In genomic region chr6:90938116-90938515, GRCh38 we compare ENCODE assay signal across 28 cellular contexts.
DNase-seq lines count a peak whose midpoint lies in the region; ATAC-seq and TF ChIP-seq lines count a peak whose summit lies in the region.
"Had no signal": no experiment of that assay in that cellular context is flagged by ENCODE, and none has a peak within 500 bp of the region (broad histone marks: within the 10 kb centered on the region; RNA-seq: fewer than 3 reads in every experiment).

No MANE protein-coding gene starts in this region.

- H3F3A ChIP-seq in PC-3 (ENCODE audit: low read length, unreplicated experiment), result no peaks in the 10 kb centered on the region

- H2BK5ac ChIP-seq in trophoblast cell (ENCODE audit: low read depth, low read length, poor library complexity), result no peak overlapping the region

- POLR2A ChIA-PET in PC-3 (lab: Charles Lee; ENCODE audit: unreplicated experiment), result no interaction called here

- H3K4me2 ChIP-seq in PC-3 (ENCODE audit: low read length) (no peak overlapping the region), trophoblast cell (ENCODE audit: low read length) (no peak overlapping the region)
- H3K4me2 ChIP-seq: BLaER1, GM23338, smooth muscle cell had no signal

- H4K8ac ChIP-seq in trophoblast cell (ENCODE audit: low read depth, low read length), result no peak overlapping the region

- no peak overlapping the region for H4K12ac ChIP-seq in trophoblast cell (ENCODE audit: low read depth, low read length)

- H3K4me3 Mint-ChIP-seq in activated naive CD4-positive, alpha-beta T cell treated with anti-CD3 and anti-CD28 coated beads for 36 hours, result no peak overlapping the region
- H3K4me3 Mint-ChIP-seq: activated naive CD8-positive, alpha-beta T cell treated with anti-CD3 and anti-CD28 coated beads, Interleukin-2, amount 50 U/mL, for 24 hours; brain; GM23338; stimulated activated naive CD8-positive, alpha-beta T cell treated with anti-CD3 and anti-CD28 coated beads, Interleukin-15, Interleukin-2, amounts not matched to agents 100 ng/mL and 50 ng/mL, for 24 hours had no signal

- no peak overlapping the region for H2BK120ac ChIP-seq in trophoblast cell (ENCODE audit: insufficient read depth, low read length, poor library complexity)

- ATAC-seq in PC-3 (no peak), GM18873 (IDR thresholded peaks at IDR 0.05; ENCODE audit: low FRiP score, unreplicated experiment) (no peak)
- ATAC-seq: activated CD4-positive, CD25-positive, alpha-beta regulatory T cell treated with anti-CD3 and anti-CD28 coated beads, Interleukin-2, amount 50 U/mL, for 24 hours; activated naive CD8-positive, alpha-beta T cell treated with anti-CD3 and anti-CD28 coated beads, Interleukin-2, amount 50 U/mL, for 24 hours; GM23338; left lobe of liver had no signal

- H3K4me3 ChIP-seq in PC-3 (ENCODE audit: low read length) (no peak overlapping the region), epithelial cell of esophagus (ENCODE audit: low read length) (no peak overlapping the region), trophoblast cell (ENCODE audit: low read depth, low read length) (no peak overlapping the region)
- H3K4me3 ChIP-seq: BLaER1, dorsolateral prefrontal cortex, GM23338, right atrium auricular region, smooth muscle cell, testis had no signal

- H3K27ac Mint-ChIP-seq in activated naive CD4-positive, alpha-beta T cell treated with anti-CD3 and anti-CD28 coated beads for 36 hours, result no peak overlapping the region
- H3K27ac Mint-ChIP-seq: activated naive CD8-positive, alpha-beta T cell treated with anti-CD3 and anti-CD28 coated beads, Interleukin-2, amount 50 U/mL, for 24 hours; GM23338; stimulated activated naive CD8-positive, alpha-beta T cell treated with anti-CD3 and anti-CD28 coated beads, Interleukin-15, Interleukin-2, amounts not matched to agents 100 ng/mL and 50 ng/mL, for 24 hours had no signal

- H3K36me3 ChIP-seq in PC-3 (ENCODE audit: low read depth, low read length) (no peaks in the 10 kb centered on the region), trophoblast cell (ENCODE audit: control insufficient read depth in 1 of 2, insufficient read depth in 2 of 2, low read length in 2 of 2) (no peaks in the 10 kb centered on the region)
- H3K36me3 ChIP-seq: BLaER1, right atrium auricular region had no signal

- H3K27ac ChIP-seq in PC-3 (ENCODE audit: low read length), result no peak overlapping the region
- H3K27ac ChIP-seq in trophoblast cell (ENCODE audit: low read depth, low read length), result no peak overlapping the region
- H3K27ac ChIP-seq: BLaER1, dorsolateral prefrontal cortex, right atrium auricular region, testis had no signal

- no peak overlapping the region for H2AFZ ChIP-seq in PC-3 (ENCODE audit: low read length)
- no peak overlapping the region for H2AFZ ChIP-seq in trophoblast cell (ENCODE audit: insufficient read depth, low read length, poor library complexity)
- H2AFZ ChIP-seq: GM23338 had no signal

- H3K79me1 ChIP-seq in trophoblast cell (ENCODE audit: low read length), result peaks cover 5% of the 10 kb centered on the region

- intact Hi-C loops in PC-3 (cut with micrococcal nuclease), result no loop called here
- intact Hi-C loops in activated naive CD4-positive, alpha-beta T cell treated with anti-CD3 and anti-CD28 coated beads for 36 hours (cut with micrococcal nuclease), result no loop called here

- H3K9ac ChIP-seq in PC-3 (ENCODE audit: low read length), result no peak overlapping the region
- no peak overlapping the region for H3K9ac ChIP-seq in trophoblast cell (ENCODE audit: low read length)
- H3K9ac ChIP-seq: BLaER1 had no signal

- H3K23ac ChIP-seq in trophoblast cell (ENCODE audit: low read length), result no peak overlapping the region

- no peak overlapping the region for H4K91ac ChIP-seq in trophoblast cell (ENCODE audit: low read depth, low read length)

- H4K20me1 ChIP-seq in PC-3 (ENCODE audit: low read length), result no peaks in the 10 kb centered on the region
- H4K20me1 ChIP-seq: BLaER1 had no signal

- CTCF ChIA-PET in PC-3 (lab: Charles Lee), result no interaction called here
- CTCF ChIA-PET in activated naive CD4-positive, alpha-beta T cell treated with anti-CD3 and anti-CD28 coated beads for 36 hours (lab: Charles Lee), result no interaction called here

- TF ChIP-seq CTCF in PC-3 (conservative IDR thresholded peaks at IDR 0.05; ENCODE audit: low read depth, low read length) (no peak), epithelial cell of esophagus (IDR thresholded peaks at IDR 0.05; ENCODE audit: insufficient read depth, low read depth, low read length, missing control alignments) (no peak)

- peaks cover 3% of the 10 kb centered on the region for H3K27me3 Mint-ChIP-seq in activated naive CD4-positive, alpha-beta T cell treated with anti-CD3 and anti-CD28 coated beads for 36 hours (ENCODE audit: low read depth)
- H3K27me3 Mint-ChIP-seq: stimulated activated naive CD8-positive, alpha-beta T cell treated with anti-CD3 and anti-CD28 coated beads, Interleukin-15, Interleukin-2, amounts not matched to agents 100 ng/mL and 50 ng/mL, for 24 hours had no signal

- no TSS peak for BruUV-seq in PC-3 (replicated peaks; lab: Mats Ljungman, UMichigan)

- H3K79me2 ChIP-seq in PC-3 (ENCODE audit: low read length) (no peaks in the 10 kb centered on the region), trophoblast cell (ENCODE audit: control insufficient read depth, insufficient read depth, low read length, poor library complexity) (no peaks in the 10 kb centered on the region)

- DNase-seq in EL, result peak; percentile 8
- peak; percentile 5 for DNase-seq in PC-3
- DNase-seq in epithelial cell of esophagus (ENCODE audit: low read depth), result peak; percentile 17
- DNase-seq in trophoblast cell, result peak; percentile 7 to 73
- DNase-seq in activated naive CD4-positive, alpha-beta T cell treated with anti-CD3 and anti-CD28 coated beads for 36 hours, result no peak
- DNase-seq in stimulated activated CD4-positive, alpha-beta T cell treated with anti-CD3 and anti-CD28 coated beads, Interleukin-12 subunit alpha, Interleukin-12 subunit beta, amount 100 ng/mL, for 4 hours, result no peak
- DNase-seq: ACHN; activated CD4-positive, alpha-beta T cell treated with anti-CD3 and anti-CD28 coated beads, Interleukin-2, amount 50 U/mL, for 4 hours; activated naive CD8-positive, alpha-beta T cell treated with anti-CD3 and anti-CD28 coated beads, Interleukin-2, amount 50 U/mL, for 24 hours; activated T-cell treated with anti-CD3 and anti-CD28 coated beads, Interleukin-2, amount 50 U/mL, for 48 hours; dorsolateral prefrontal cortex; mesendoderm; NCI-H1105; NCI-H1930; NCI-H526 treated with DMSO at 0.1 percent for 48 hours; NK-92 treated with Interleukin-12 subunit alpha and Interleukin-12 subunit beta, amount 100 ng/mL, for 24 hours; Right ventricle myocardium superior; stimulated activated CD4-positive, alpha-beta T cell treated with anti-CD3 and anti-CD28 coated beads, Interleukin-1b, Interleukin-23, amount 100 ng/mL, for 48 hours; testis had no signal

- no peak overlapping the region for H2BK12ac ChIP-seq in trophoblast cell (ENCODE audit: low read length)

- peaks cover 43% of the 10 kb centered on the region for H3K27me3 ChIP-seq in PC-3 (ENCODE audit: low read length)
- no peaks in the 10 kb centered on the region for H3K27me3 ChIP-seq in trophoblast cell (ENCODE audit: insufficient read depth, low read length)
- H3K27me3 ChIP-seq: BLaER1, right atrium auricular region, testis had no signal

- H3K14ac ChIP-seq in trophoblast cell (ENCODE audit: low read length), result no peak overlapping the region

- H2AK5ac ChIP-seq in trophoblast cell (ENCODE audit: low read length), result no peak overlapping the region

- no peaks in the 10 kb centered on the region for H3K36me3 Mint-ChIP-seq in activated naive CD4-positive, alpha-beta T cell treated with anti-CD3 and anti-CD28 coated beads for 36 hours (ENCODE audit: low read depth)
- H3K36me3 Mint-ChIP-seq: brain had no signal

- no peak overlapping the region for H3K4ac ChIP-seq in trophoblast cell (ENCODE audit: low read depth, low read length)

- H3K18ac ChIP-seq in trophoblast cell (ENCODE audit: low read length), result no peak overlapping the region

- H3K9me3 Mint-ChIP-seq in activated naive CD4-positive, alpha-beta T cell treated with anti-CD3 and anti-CD28 coated beads for 36 hours, result no peaks in the 10 kb centered on the region
- H3K9me3 Mint-ChIP-seq: activated naive CD8-positive, alpha-beta T cell treated with anti-CD3 and anti-CD28 coated beads, Interleukin-2, amount 50 U/mL, for 24 hours; brain; GM23338; stimulated activated naive CD8-positive, alpha-beta T cell treated with anti-CD3 and anti-CD28 coated beads, Interleukin-15, Interleukin-2, amounts not matched to agents 100 ng/mL and 50 ng/mL, for 24 hours had no signal

- H3K9me3 ChIP-seq in PC-3 (ENCODE audit: low read length) (no peaks in the 10 kb centered on the region), trophoblast cell (ENCODE audit: insufficient read depth, low read depth, low read length) (no peaks in the 10 kb centered on the region)
- H3K9me3 ChIP-seq: BLaER1, right atrium auricular region, testis had no signal

- H3K4me1 Mint-ChIP-seq in activated naive CD4-positive, alpha-beta T cell treated with anti-CD3 and anti-CD28 coated beads for 36 hours (ENCODE audit: low read depth), result peaks cover 5% of the 10 kb centered on the region

- H3K9me2 ChIP-seq in PC-3 (replicated peaks; ENCODE audit: low read length), result no peaks in the 10 kb centered on the region

- H3K4me1 ChIP-seq in PC-3 (ENCODE audit: insufficient read depth, low read length), result no peaks in the 10 kb centered on the region
- H3K4me1 ChIP-seq in trophoblast cell (ENCODE audit: control insufficient read depth in 1 of 2, insufficient read depth in 2 of 2, low read length in 2 of 2), result peaks cover 6 to 12% of the 10 kb centered on the region in 2 experiments
- H3K4me1 ChIP-seq: BLaER1, right atrium auricular region, testis had no signal

Comparison
In these comparisons a context has a peak if more than half of its experiments do, and no peak if none do; other contexts are left out.
1. DNase-seq: peak in EL (single experiment), PC-3 (single experiment), epithelial cell of esophagus (single experiment) and trophoblast cell (2 of 2); none in activated naive CD4-positive, alpha-beta T cell treated with anti-CD3 and anti-CD28 coated beads for 36 hours (single experiment) and stimulated activated CD4-positive, alpha-beta T cell treated with anti-CD3 and anti-CD28 coated beads, Interleukin-12 subunit alpha, Interleukin-12 subunit beta, amount 100 ng/mL, for 4 hours (single experiment).